Comparison of ENCODE assay signal across 9 cellular contexts in genomic region chr1:98932184-98932583, GRCh38.
"Had no signal": no experiment of that assay in that cellular context is flagged by ENCODE, and none has a peak within 500 bp of the region (broad histone marks: within the 10 kb centered on the region; RNA-seq: fewer than 3 reads in every experiment).

No MANE protein-coding gene starts in this region.

- H3K4me3 Mint-ChIP-seq: GM23338, H9 had no signal

- H3K4me2 ChIP-seq: GM23338 had no signal

- H3K27ac ChIP-seq: HL-60 had no signal

- ATAC-seq: GM23338, K562 had no signal

- FAIRE-seq: H1, H54, K562 had no signal

- H3K4me3 ChIP-seq: GM23338, K562 had no signal

- H2AFZ ChIP-seq: GM23338 had no signal

- DNase-seq: H9, HCEC 1CT, IMR-90, KG1 had no signal

- H3K27ac Mint-ChIP-seq: GM23338 had no signal
